Comparison of ENCODE assay signal across 1 cellular context in genomic region chr6:117025310-117025709, GRCh38.
TF ChIP-seq lines count a peak whose summit lies in the region.

No MANE protein-coding gene starts in this region.

TF ChIP-seq in H1, 55 proteins besides CTCF, POLR2A, EP300 and RAD21:
- TF ChIP-seq BACH1 (IDR thresholded peaks at IDR 0.05; ENCODE audit: low read length), result no peak
- no peak for TF ChIP-seq SP2 (IDR thresholded peaks at IDR 0.05; ENCODE audit: low read length)
- TF ChIP-seq, protein P1, sequence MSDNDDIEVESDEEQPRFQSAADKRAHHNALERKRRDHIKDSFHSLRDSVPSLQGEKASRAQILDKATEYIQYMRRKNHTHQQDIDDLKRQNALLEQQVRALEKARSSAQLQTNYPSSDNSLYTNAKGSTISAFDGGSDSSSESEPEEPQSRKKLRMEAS (IDR thresholded peaks at IDR 0.05), result no peak
- no peak for TF ChIP-seq SIRT6 (IDR thresholded peaks at IDR 0.05; ENCODE audit: low read length)
- no peak for TF ChIP-seq RBBP5 (IDR thresholded peaks at IDR 0.05; ENCODE audit: borderline replicate concordance, low read depth, low read length)
- TF ChIP-seq SAP30 (IDR thresholded peaks at IDR 0.05; ENCODE audit: insufficient read depth, insufficient replicate concordance, low read length), result no peak
- TF ChIP-seq TAF1 (IDR thresholded peaks at IDR 0.05; ENCODE audit: low read depth, low read length), result no peak
- TF ChIP-seq, protein P2, sequence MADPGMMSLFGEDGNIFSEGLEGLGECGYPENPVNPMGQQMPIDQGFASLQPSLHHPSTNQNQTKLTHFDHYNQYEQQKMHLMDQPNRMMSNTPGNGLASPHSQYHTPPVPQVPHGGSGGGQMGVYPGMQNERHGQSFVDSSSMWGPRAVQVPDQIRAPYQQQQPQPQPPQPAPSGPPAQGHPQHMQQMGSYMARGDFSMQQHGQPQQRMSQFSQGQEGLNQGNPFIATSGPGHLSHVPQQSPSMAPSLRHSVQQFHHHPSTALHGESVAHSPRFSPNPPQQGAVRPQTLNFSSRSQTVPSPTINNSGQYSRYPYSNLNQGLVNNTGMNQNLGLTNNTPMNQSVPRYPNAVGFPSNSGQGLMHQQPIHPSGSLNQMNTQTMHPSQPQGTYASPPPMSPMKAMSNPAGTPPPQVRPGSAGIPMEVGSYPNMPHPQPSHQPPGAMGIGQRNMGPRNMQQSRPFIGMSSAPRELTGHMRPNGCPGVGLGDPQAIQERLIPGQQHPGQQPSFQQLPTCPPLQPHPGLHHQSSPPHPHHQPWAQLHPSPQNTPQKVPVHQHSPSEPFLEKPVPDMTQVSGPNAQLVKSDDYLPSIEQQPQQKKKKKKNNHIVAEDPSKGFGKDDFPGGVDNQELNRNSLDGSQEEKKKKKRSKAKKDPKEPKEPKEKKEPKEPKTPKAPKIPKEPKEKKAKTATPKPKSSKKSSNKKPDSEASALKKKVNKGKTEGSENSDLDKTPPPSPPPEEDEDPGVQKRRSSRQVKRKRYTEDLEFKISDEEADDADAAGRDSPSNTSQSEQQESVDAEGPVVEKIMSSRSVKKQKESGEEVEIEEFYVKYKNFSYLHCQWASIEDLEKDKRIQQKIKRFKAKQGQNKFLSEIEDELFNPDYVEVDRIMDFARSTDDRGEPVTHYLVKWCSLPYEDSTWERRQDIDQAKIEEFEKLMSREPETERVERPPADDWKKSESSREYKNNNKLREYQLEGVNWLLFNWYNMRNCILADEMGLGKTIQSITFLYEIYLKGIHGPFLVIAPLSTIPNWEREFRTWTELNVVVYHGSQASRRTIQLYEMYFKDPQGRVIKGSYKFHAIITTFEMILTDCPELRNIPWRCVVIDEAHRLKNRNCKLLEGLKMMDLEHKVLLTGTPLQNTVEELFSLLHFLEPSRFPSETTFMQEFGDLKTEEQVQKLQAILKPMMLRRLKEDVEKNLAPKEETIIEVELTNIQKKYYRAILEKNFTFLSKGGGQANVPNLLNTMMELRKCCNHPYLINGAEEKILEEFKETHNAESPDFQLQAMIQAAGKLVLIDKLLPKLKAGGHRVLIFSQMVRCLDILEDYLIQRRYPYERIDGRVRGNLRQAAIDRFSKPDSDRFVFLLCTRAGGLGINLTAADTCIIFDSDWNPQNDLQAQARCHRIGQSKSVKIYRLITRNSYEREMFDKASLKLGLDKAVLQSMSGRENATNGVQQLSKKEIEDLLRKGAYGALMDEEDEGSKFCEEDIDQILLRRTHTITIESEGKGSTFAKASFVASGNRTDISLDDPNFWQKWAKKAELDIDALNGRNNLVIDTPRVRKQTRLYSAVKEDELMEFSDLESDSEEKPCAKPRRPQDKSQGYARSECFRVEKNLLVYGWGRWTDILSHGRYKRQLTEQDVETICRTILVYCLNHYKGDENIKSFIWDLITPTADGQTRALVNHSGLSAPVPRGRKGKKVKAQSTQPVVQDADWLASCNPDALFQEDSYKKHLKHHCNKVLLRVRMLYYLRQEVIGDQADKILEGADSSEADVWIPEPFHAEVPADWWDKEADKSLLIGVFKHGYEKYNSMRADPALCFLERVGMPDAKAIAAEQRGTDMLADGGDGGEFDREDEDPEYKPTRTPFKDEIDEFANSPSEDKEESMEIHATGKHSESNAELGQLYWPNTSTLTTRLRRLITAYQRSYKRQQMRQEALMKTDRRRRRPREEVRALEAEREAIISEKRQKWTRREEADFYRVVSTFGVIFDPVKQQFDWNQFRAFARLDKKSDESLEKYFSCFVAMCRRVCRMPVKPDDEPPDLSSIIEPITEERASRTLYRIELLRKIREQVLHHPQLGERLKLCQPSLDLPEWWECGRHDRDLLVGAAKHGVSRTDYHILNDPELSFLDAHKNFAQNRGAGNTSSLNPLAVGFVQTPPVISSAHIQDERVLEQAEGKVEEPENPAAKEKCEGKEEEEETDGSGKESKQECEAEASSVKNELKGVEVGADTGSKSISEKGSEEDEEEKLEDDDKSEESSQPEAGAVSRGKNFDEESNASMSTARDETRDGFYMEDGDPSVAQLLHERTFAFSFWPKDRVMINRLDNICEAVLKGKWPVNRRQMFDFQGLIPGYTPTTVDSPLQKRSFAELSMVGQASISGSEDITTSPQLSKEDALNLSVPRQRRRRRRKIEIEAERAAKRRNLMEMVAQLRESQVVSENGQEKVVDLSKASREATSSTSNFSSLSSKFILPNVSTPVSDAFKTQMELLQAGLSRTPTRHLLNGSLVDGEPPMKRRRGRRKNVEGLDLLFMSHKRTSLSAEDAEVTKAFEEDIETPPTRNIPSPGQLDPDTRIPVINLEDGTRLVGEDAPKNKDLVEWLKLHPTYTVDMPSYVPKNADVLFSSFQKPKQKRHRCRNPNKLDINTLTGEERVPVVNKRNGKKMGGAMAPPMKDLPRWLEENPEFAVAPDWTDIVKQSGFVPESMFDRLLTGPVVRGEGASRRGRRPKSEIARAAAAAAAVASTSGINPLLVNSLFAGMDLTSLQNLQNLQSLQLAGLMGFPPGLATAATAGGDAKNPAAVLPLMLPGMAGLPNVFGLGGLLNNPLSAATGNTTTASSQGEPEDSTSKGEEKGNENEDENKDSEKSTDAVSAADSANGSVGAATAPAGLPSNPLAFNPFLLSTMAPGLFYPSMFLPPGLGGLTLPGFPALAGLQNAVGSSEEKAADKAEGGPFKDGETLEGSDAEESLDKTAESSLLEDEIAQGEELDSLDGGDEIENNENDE (IDR thresholded peaks at IDR 0.05; ENCODE audit: insufficient replicate concordance, low read length), result no peak
- TF ChIP-seq HDAC6 (IDR thresholded peaks at IDR 0.05; ENCODE audit: low read depth, low read length), result no peak
- TF ChIP-seq POLR2AphosphoS5 (IDR thresholded peaks at IDR 0.05; ENCODE audit: low read depth, low read length), result no peak
- no peak for TF ChIP-seq RFX5 (IDR thresholded peaks at IDR 0.05; ENCODE audit: borderline replicate concordance, low read depth, low read length)
- no peak for TF ChIP-seq EZH2 (IDR thresholded peaks at IDR 0.05; ENCODE audit: low read depth, low read length, severe bottlenecking)
- TF ChIP-seq JUND (IDR thresholded peaks at IDR 0.05; ENCODE audit: low read length), result no peak
- TF ChIP-seq CBX5 (IDR thresholded peaks at IDR 0.05; ENCODE audit: low read depth, low read length), result no peak
TF ChIP-seq in H1: peak in this region for 0.
